ENCODE assay signal across 8 cellular contexts in the genomic region with DNA sequence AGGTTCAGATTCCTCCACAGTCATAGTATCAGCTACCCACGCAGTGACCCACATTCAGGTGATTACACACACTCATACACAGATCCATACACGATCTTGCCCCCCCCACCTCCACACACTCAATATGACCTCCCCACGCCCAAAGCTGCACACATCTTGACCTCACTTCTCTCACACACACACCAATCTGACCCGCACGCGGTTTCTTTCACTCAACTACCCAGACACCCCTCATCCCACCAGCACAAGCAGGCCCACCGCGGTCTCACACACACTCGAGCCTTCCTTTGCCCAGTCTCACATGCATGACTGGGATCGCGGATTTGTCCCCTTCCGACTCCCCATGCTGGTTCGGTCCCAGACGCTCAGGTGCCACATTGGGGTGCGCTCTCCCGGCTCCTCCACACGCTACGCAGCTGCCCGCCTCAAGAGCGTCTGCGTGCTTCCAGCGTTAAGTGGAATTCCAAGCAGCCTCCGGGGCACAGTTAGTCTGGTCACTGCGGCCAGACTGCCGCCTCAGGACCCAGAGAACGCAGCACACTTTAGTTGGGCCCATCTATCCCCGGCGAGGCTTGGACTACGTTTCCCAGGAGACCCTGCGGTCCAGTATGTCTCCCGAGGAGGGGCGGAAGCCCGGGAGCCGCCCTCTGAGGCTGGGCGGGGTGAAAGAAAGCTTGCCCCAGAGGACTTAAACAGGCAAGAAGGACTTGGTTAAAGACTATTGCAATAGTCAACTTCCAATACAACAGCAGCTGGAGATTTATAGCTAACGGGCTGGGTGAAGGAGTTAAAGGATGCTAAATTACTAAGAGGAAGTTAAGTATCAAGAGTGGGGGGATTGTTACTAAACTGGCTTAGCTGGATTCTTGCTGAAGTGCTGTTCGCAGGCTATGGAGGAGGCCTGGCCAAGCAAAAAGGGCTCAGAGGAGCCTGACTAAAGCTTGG.
A peak's percentile ranks its signal among the peaks of the same experiment; 100 is the strongest.
DNase-seq lines count a peak whose midpoint lies in the region; ATAC-seq and TF ChIP-seq lines count a peak whose summit lies in the region.

No MANE protein-coding gene starts in this region.

- peak; percentile 64 for ATAC-seq in GM21825 (IDR thresholded peaks at IDR 0.05; ENCODE audit: unreplicated experiment)

- H3K27me3 ChIP-seq in Loucy (ENCODE audit: insufficient read depth, low read length, poor library complexity, severe bottlenecking) (no peaks in the 10 kb centered on the region), neuron (ENCODE audit: insufficient read depth, low read length) (no peaks in the 10 kb centered on the region), stomach smooth muscle (ENCODE audit: control insufficient read depth in 1 of 2, insufficient read depth in 2 of 2, low read length in 2 of 2) (no peaks in the 10 kb centered on the region)

- H3K27ac ChIP-seq in stomach smooth muscle (ENCODE audit: low read length): peak overlapping the region; percentile 92

- no peaks in the 10 kb centered on the region for H3K36me3 ChIP-seq in Loucy (ENCODE audit: insufficient read depth, low read length)
- peaks cover 16% of the 10 kb centered on the region for H3K36me3 ChIP-seq in neuron (ENCODE audit: insufficient read depth, low read length)
- peaks cover 2 to 7% of the 10 kb centered on the region in 2 donors for H3K36me3 ChIP-seq in stomach smooth muscle (ENCODE audit: control insufficient read depth in 2 of 2, insufficient read depth in 2 of 2, low read length in 2 of 2)

- H3K4me3 ChIP-seq in Loucy (ENCODE audit: low read length, poor library complexity, severe bottlenecking): peak overlapping the region; percentile 83
- H3K4me3 ChIP-seq in neuron (ENCODE audit: low read length): peak overlapping the region; percentile 82
- peak overlapping the region; percentile 100 for H3K4me3 ChIP-seq in stomach smooth muscle (ENCODE audit: low read length in 2 of 2)

- TF ChIP-seq CTCF in Loucy (conservative IDR thresholded peaks at IDR 0.05; ENCODE audit: low read length): no peak

- DNase-seq in EH (ENCODE audit: low read depth): peak; percentile 91
- DNase-seq in SIG-M5 (lab: John Stamatoyannopoulos, UW): peak; percentile 23
- DNase-seq in activated gamma-delta T cell treated with anti-CD3 and anti-CD28 coated beads, Interleukin-2, amount 50 U/mL, for 16 hours (ENCODE audit: low read depth): peak; percentile 80
- peak; percentile 88 for DNase-seq in foreskin melanocyte

- H3K9ac ChIP-seq in Loucy (ENCODE audit: low read depth, low read length, poor library complexity, severe bottlenecking) (peak overlapping the region; percentile 85), stomach smooth muscle (ENCODE audit: low read length in 2 of 2) (peak overlapping the region; percentile 81 to 97)

- H3K9me3 ChIP-seq in Loucy (ENCODE audit: insufficient read depth, low read depth, low read length) (no peaks in the 10 kb centered on the region), neuron (ENCODE audit: low read length) (peaks cover 17% of the 10 kb centered on the region), stomach smooth muscle (ENCODE audit: control insufficient read depth in 2 of 2, low read length in 2 of 2) (peaks cover 0 to 3% of the 10 kb centered on the region in 2 donors)

- H3K9me2 ChIP-seq in Loucy (replicated peaks; ENCODE audit: low read depth, low read length): no peaks in the 10 kb centered on the region

- H4K20me1 ChIP-seq in Loucy (ENCODE audit: insufficient read depth, low read length, poor library complexity, severe bottlenecking): no peaks in the 10 kb centered on the region

- peaks cover 24% of the 10 kb centered on the region for H3K79me2 ChIP-seq in Loucy (ENCODE audit: insufficient read depth, low read length)

- H3F3A ChIP-seq in Loucy (ENCODE audit: low read depth): no peaks in the 10 kb centered on the region

- peak overlapping the region; percentile 99 for H3K4me2 ChIP-seq in Loucy (ENCODE audit: low read depth, low read length, poor library complexity, severe bottlenecking)

- peak overlapping the region; percentile 95 for H2AFZ ChIP-seq in Loucy (ENCODE audit: low read length)
- peak overlapping the region; percentile 93 for H2AFZ ChIP-seq in neuron (ENCODE audit: low read depth, low read length)

- H3K4me1 ChIP-seq in Loucy (ENCODE audit: insufficient read depth, low read length, poor library complexity, severe bottlenecking): peaks cover 7% of the 10 kb centered on the region
- peaks cover 6% of the 10 kb centered on the region for H3K4me1 ChIP-seq in neuron (ENCODE audit: insufficient read depth, low read length)
- H3K4me1 ChIP-seq in stomach smooth muscle (ENCODE audit: control insufficient read depth, insufficient read depth, low read length): peaks cover 10% of the 10 kb centered on the region

Comparison
In these comparisons a context has a peak if more than half of its experiments do, and no peak if none do; other contexts are left out.
1. Peak in every context shown above with its lines: DNase-seq, ATAC-seq, H3K4me3 ChIP-seq and H3K27ac ChIP-seq.
2. DNase-seq: peak in every context shown above with its lines; median percentile 91 in EH; 88 in foreskin melanocyte; 80 in activated gamma-delta T cell treated with anti-CD3 and anti-CD28 coated beads, Interleukin-2, amount 50 U/mL, for 16 hours; 23 in SIG-M5.